In the genomic region with DNA sequence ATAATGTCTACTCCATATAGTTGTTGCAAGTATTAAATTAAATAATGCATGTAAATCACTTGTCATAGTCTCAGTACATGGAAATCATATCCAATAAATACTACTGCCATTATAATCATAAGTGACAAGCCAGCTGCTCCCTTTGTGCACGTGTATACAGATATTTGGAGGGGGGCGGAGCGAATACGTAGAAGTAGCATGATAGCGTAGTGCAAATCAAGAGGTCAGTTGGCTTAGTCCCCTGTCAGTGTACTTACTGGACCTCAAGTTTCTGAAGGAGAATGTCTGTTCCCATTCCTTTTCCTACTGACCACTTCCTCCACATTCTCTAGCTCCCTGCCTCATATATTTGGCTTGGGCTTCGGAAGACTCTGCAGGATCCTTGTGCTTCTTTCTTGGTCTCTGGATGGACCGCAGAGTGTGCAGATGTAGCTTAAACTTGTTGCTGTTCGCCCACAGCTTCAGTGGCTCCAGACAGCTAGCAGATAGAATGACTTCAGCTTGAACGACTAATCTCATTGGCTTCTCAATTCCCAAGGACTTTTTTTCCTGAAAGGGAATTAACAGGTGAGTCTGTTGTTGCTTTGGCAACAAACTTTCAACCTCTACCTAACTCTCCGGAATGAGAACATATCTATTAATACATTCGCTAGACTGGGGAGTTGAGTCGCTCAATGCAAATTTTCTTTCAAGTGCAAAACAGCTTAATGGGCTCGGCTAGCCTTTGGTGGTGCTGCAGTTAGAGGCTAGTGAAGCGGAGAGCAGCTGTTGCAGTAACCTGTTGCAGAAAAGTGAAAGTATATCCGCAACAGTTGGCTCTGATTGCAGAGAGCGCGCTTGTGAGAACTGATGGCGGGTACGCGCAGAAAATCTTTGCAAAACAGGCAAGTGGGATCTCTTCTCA, we compare ENCODE assay signal across 9 cellular contexts. TPM values are rescaled to one million over a fixed set of nuclear protein-coding genes. Genes with fewer than 3 reads are reported as not detected.
DNase-seq lines count a peak whose midpoint lies in the region; ATAC-seq, FAIRE-seq and TF ChIP-seq lines count a peak whose summit lies in the region.
"Had no signal": no experiment of that assay in that cellular context is flagged by ENCODE, and none has a peak within 500 bp of the region (broad histone marks: within the 10 kb centered on the region; RNA-seq: fewer than 3 reads in every experiment).

A gene with protein sequence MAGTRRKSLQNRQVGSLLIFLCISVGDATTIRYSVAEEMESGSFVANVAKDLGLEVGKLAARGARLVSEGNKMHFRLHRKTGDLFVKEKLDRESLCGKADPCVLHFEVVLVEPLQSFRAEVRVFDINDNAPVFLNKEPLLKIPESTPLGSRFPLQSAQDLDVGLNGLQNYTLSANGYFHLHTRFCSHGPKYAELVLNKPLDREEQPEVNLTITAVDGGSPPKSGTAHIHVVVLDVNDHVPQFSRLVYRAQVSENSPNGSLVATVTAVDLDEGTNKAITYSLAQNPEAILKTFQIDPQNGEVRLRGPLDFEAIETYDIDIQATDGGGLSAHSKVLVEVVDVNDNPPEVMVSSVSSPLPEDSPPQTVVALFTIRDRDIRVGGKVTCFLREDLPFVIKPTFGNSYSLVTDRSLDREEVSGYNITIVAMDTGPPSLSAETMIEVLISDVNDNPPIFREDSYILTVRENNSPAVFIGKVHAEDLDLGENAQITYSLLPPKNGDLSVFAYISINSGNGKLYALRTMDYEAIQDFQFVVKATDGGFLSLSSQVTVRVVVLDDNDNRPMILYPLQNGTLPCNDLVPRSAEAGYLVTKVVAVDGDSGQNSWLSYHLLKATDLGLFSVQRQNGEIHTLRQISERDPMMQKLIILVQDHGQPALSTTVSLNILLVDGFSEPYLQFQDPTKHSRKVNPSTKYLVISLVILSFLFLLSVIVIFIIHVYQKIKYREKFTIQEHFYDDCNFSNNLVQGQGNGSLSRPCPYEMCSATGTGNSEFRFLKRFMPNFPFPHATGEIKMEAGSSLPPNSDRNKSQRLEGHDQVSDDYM (plus strand): TSS at position 753 of the 904 bp plus-strand sequence. CDS start 97 bp downstream, at position 850.

- intact Hi-C loops in esophagus squamous epithelium (cut with DNase I) (no loop called here), ovary (cut with DNase I) (loop anchor here in 1 of 4 donors (10.0 kb wide), 1 partner anchor 666 kb away; no protein-coding TSS in a partner anchor)

- no peaks in the 10 kb centered on the region for H3K9me3 ChIP-seq in esophagus squamous epithelium
- H3K9me3 ChIP-seq in ovary = peaks cover 0 to 4% of the 10 kb centered on the region in 2 donors

- no peak for FAIRE-seq in GM19239 (lab: Jason Lieb, UNC)

- WGBS in esophagus squamous epithelium, 2 donors = 17 to 32% methylated on average over 14 to 20 of the region's 20 CpGs
- WGBS in ovary, 3 donors = 11 to 17% (median 13%) methylated on average over 20 of the region's 20 CpGs

- H3K36me3 ChIP-seq in esophagus squamous epithelium (no peaks in the 10 kb centered on the region), ovary (no peaks in the 10 kb centered on the region)

- H3K4me1 ChIP-seq in esophagus squamous epithelium = peaks cover 0 to 15% (median 0%) of the 10 kb centered on the region in 3 donors
- H3K4me1 ChIP-seq in ovary (ENCODE audit: insufficient read depth) = no peaks in the 10 kb centered on the region

- TF ChIP-seq POLR2A in esophagus squamous epithelium (IDR thresholded peaks at IDR 0.05) (no peak), ovary (IDR thresholded peaks at IDR 0.05) (no peak)

- H3K27me3 ChIP-seq in esophagus squamous epithelium = peaks cover 0 to 60% (median 0%) of the 10 kb centered on the region in 4 donors
- H3K27me3 ChIP-seq in ovary = no peaks in the 10 kb centered on the region

- DNase-seq in DMS53 (lab: John Stamatoyannopoulos, UW) = peak; percentile 75
- DNase-seq in NCI-H748 (lab: John Stamatoyannopoulos, UW; ENCODE audit: unreplicated experiment) = peak; percentile 79
- DNase-seq in esophagus squamous epithelium (lab: John Stamatoyannopoulos, UW) = no peak
- DNase-seq in ovary = no peak
- no peak for DNase-seq in G401 (ENCODE audit: low spot score)
- no peak for DNase-seq in GM19239 (ENCODE audit: insufficient read length, low spot score)
- no peak for DNase-seq in nucleus accumbens (lab: John Stamatoyannopoulos, UW)
- DNase-seq: stimulated activated CD4-positive, alpha-beta T cell treated with anti-CD3 and anti-CD28 coated beads, Interleukin-1b, Interleukin-23, amount 100 ng/mL, for 48 hours had no signal

- no peak for ATAC-seq in HG02623 (IDR thresholded peaks at IDR 0.05; ENCODE audit: unreplicated experiment)

- in situ Hi-C loops in G401 (cut with HindIII; ENCODE audit: low sequenced_read_pairs) = no loop called here

- no peak within 1 kb of the TSS for H3K27ac ChIP-seq in esophagus squamous epithelium
- H3K27ac ChIP-seq in ovary = no peak within 1 kb of the TSS

- TF ChIP-seq CTCF in esophagus squamous epithelium (IDR thresholded peaks at IDR 0.05) (no peak), ovary (IDR thresholded peaks at IDR 0.05) (no peak)

- H3K4me3 ChIP-seq in esophagus squamous epithelium (peak within 1 kb of the TSS; percentile 26 to 64 (median 48)), ovary (peak within 1 kb of the TSS; percentile 30)

- TF ChIP-seq EP300 in ovary (IDR thresholded peaks at IDR 0.05) = no peak

RNA-seq across cellular contexts. Expression of the gene that starts here (rescaled TPM):
- not detected for total RNA-seq in esophagus squamous epithelium
- total RNA-seq in ovary = under 1 TPM in 2 of 7 donors, not detected in 5; 0.03 to 0.34 TPM
- polyA plus RNA-seq in ovary = not detected
- total RNA-seq in G401 (2014; rRNA removed; shearing (Covaris generic)) = not detected in 2 replicates

Comparison
In these comparisons a context has a peak if more than half of its experiments do, and no peak if none do; other contexts are left out.
1. DNase-seq: peak in DMS53 (single experiment) and NCI-H748 (single experiment); none in esophagus squamous epithelium (single experiment), ovary (0 of 5), G401 (single experiment), GM19239 (single experiment) and nucleus accumbens (0 of 56).